In genomic region chr14:104776481-104776880, GRCh38 we compare ENCODE assay signal across 17 cellular contexts.
"Had no signal": no experiment of that assay in that cellular context is flagged by ENCODE, and none has a peak within 500 bp of the region (broad histone marks: within the 10 kb centered on the region; RNA-seq: fewer than 3 reads in every experiment).

No MANE protein-coding gene starts in this region.

- H3K36me3 Mint-ChIP-seq: natural killer cell treated with Interleukin-12 subunit alpha and Interleukin-12 subunit beta and Interleukin-15 and Interleukin-18, amount 100 ng/mL, for 72 hours had no signal

- H3K27me3 Mint-ChIP-seq: central memory CD8-positive, alpha-beta T cell; memory B cell; natural killer cell treated with Interleukin-12 subunit alpha and Interleukin-12 subunit beta and Interleukin-15 and Interleukin-18, amount 100 ng/mL, for 72 hours had no signal

- DNase-seq: effector memory CD4-positive, alpha-beta T cell; immature natural killer cell; left ventricle myocardium inferior; lower lobe of right lung; midbrain; small intestine; upper lobe of right lung had no signal

- H3K27me3 ChIP-seq: esophagus muscularis mucosa, suprapubic skin, tibial nerve, upper lobe of right lung had no signal

- H3K27ac Mint-ChIP-seq: memory B cell; natural killer cell treated with Interleukin-12 subunit alpha and Interleukin-12 subunit beta and Interleukin-15 and Interleukin-18, amount 100 ng/mL, for 72 hours had no signal

- H3K4me3 ChIP-seq: esophagus muscularis mucosa, left ventricle myocardium inferior, lower lobe of right lung, suprapubic skin, tibial nerve, upper lobe of right lung had no signal

- ATAC-seq: lower lobe of right lung; stimulated activated naive CD8-positive, alpha-beta T cell treated with anti-CD3 and anti-CD28 coated beads, Interleukin-15, Interleukin-2, amounts not matched to agents 100 U/mL and 50 U/mL, for 24 hours had no signal

- H3K4me1 ChIP-seq: left ventricle myocardium inferior, tibial nerve, upper lobe of right lung had no signal

- H3K9me3 Mint-ChIP-seq: central memory CD8-positive, alpha-beta T cell; immature natural killer cell; memory B cell; natural killer cell treated with Interleukin-12 subunit alpha and Interleukin-12 subunit beta and Interleukin-15 and Interleukin-18, amount 100 ng/mL, for 72 hours had no signal

- H3K27ac ChIP-seq: epithelial cell of prostate, esophagus muscularis mucosa, left ventricle myocardium inferior, lower lobe of right lung, suprapubic skin, tibial nerve, upper lobe of right lung had no signal

- FAIRE-seq: endometrium, keratinocyte, small intestine had no signal

- H3K4me1 Mint-ChIP-seq: central memory CD8-positive, alpha-beta T cell; immature natural killer cell; memory B cell had no signal

- H3K4me3 Mint-ChIP-seq: central memory CD8-positive, alpha-beta T cell; immature natural killer cell; memory B cell; natural killer cell treated with Interleukin-12 subunit alpha and Interleukin-12 subunit beta and Interleukin-15 and Interleukin-18, amount 100 ng/mL, for 72 hours had no signal

- H3K9me3 ChIP-seq: left ventricle myocardium inferior, lower lobe of right lung, suprapubic skin, upper lobe of right lung had no signal
